In genomic region chr19:15671891-15672579, GRCh38 we compare ENCODE assay signal across 16 cellular contexts. TPM values are rescaled to one million over a fixed set of nuclear protein-coding genes. Genes with fewer than 3 reads are reported as not detected.
DNase-seq lines count a peak whose midpoint lies in the region; ATAC-seq and TF ChIP-seq lines count a peak whose summit lies in the region.
"Had no signal": no experiment of that assay in that cellular context is flagged by ENCODE, and none has a peak within 500 bp of the region (broad histone marks: within the 10 kb centered on the region; RNA-seq: fewer than 3 reads in every experiment).

No MANE protein-coding gene starts in this region.

- H3K9me3 Mint-ChIP-seq in naive thymus-derived CD8-positive, alpha-beta T cell = no peaks in the 10 kb centered on the region
- H3K9me3 Mint-ChIP-seq in T-helper 2 cell treated with Interferon-gamma antibody and Interleukin-4, amounts not matched to agents 5 μg/mL and 100 μg/mL, for 36 hours = peaks cover 4% of the 10 kb centered on the region

- H3K9me3 ChIP-seq in left ventricle myocardium inferior (replicated peaks) (no peaks in the 10 kb centered on the region), colonic mucosa (no peaks in the 10 kb centered on the region), uterus (no peaks in the 10 kb centered on the region)
- H3K9me3 ChIP-seq: Caco-2 had no signal

- DNase-seq in left ventricle myocardium inferior (no peak), left cardiac atrium (no peak), colonic mucosa (no peak), uterus (no peak), ACHN (no peak)
- no peak for DNase-seq in naive thymus-derived CD8-positive, alpha-beta T cell
- no peak for DNase-seq in T-helper 2 cell treated with Interferon-gamma antibody and Interleukin-4, amounts not matched to agents 5 μg/mL and 100 μg/mL, for 36 hours (ENCODE audit: low spot score)
- DNase-seq: activated gamma-delta T cell, Caco-2, mesendoderm, NCI-H1436 treated with DMSO at 0.1 percent for 48 hours, NCI-H2227 treated with DMSO at 0.1 percent for 48 hours had no signal

- intact Hi-C loops in left ventricle myocardium inferior (cut with micrococcal nuclease) = no loop called here
- intact Hi-C loops in left cardiac atrium (cut with DNase I) = no loop called here
- intact Hi-C loops in colonic mucosa (cut with DNase I) = no loop called here
- intact Hi-C loops in uterus (cut with DNase I; ENCODE audit: low total_unique reads) = no loop called here

- H3K36me3 ChIP-seq in left ventricle myocardium inferior (no peaks in the 10 kb centered on the region), colonic mucosa (no peaks in the 10 kb centered on the region), uterus (no peaks in the 10 kb centered on the region)

- peak overlapping the region; percentile 60 to 71 for H3K9ac ChIP-seq in colonic mucosa (ENCODE audit: low read depth in 2 of 2, low read length in 2 of 2)

- TF ChIP-seq CTCF in left ventricle myocardium inferior (IDR thresholded peaks at IDR 0.05; ENCODE audit: borderline replicate concordance) (no peak), colonic mucosa (IDR thresholded peaks at IDR 0.05) (no peak), uterus (IDR thresholded peaks at IDR 0.05) (no peak)

- POLR2A ChIA-PET in naive thymus-derived CD8-positive, alpha-beta T cell (lab: Charles Lee) = interaction anchor here (0.7 kb wide), 1 partner anchor 165 kb away, joined by 3 read pairs; no protein-coding TSS in a partner anchor

- H3K27ac ChIP-seq in left ventricle myocardium inferior (replicated peaks) (peak overlapping the region; percentile 87), colonic mucosa (peak overlapping the region; percentile 81), uterus (peak overlapping the region; percentile 72 to 80)

- H3K4me1 Mint-ChIP-seq in naive thymus-derived CD8-positive, alpha-beta T cell = peaks cover 19 to 39% (median 25%) of the 10 kb centered on the region in 4 donors
- no peaks in the 10 kb centered on the region for H3K4me1 Mint-ChIP-seq in T-helper 2 cell treated with Interferon-gamma antibody and Interleukin-4, amounts not matched to agents 5 μg/mL and 100 μg/mL, for 36 hours (ENCODE audit: low read depth)

- H3K4me1 ChIP-seq in left ventricle myocardium inferior (peaks cover 12% of the 10 kb centered on the region), colonic mucosa (peaks cover 3% of the 10 kb centered on the region), uterus (peaks cover 0 to 5% of the 10 kb centered on the region in 2 donors)
- H3K4me1 ChIP-seq: Caco-2 had no signal

- peaks cover 0 to 4% (median 0%) of the 10 kb centered on the region in 5 donors for H3K27me3 Mint-ChIP-seq in naive thymus-derived CD8-positive, alpha-beta T cell
- no peaks in the 10 kb centered on the region for H3K27me3 Mint-ChIP-seq in T-helper 2 cell treated with Interferon-gamma antibody and Interleukin-4, amounts not matched to agents 5 μg/mL and 100 μg/mL, for 36 hours (ENCODE audit: low read depth)

- peak overlapping the region in 9 of 10 donors; percentile 46 to 91 (median 71) for H3K27ac Mint-ChIP-seq in naive thymus-derived CD8-positive, alpha-beta T cell
- H3K27ac Mint-ChIP-seq in T-helper 2 cell treated with Interferon-gamma antibody and Interleukin-4, amounts not matched to agents 5 μg/mL and 100 μg/mL, for 36 hours = no peak overlapping the region

- H3K4me3 ChIP-seq in left ventricle myocardium inferior = peak overlapping the region; percentile 52
- H3K4me3 ChIP-seq in colonic mucosa = no peak overlapping the region
- H3K4me3 ChIP-seq in uterus = no peak overlapping the region

- ATAC-seq in left cardiac atrium = no peak
- no peak for ATAC-seq in naive thymus-derived CD8-positive, alpha-beta T cell
- ATAC-seq in HG03095 (IDR thresholded peaks at IDR 0.05; ENCODE audit: unreplicated experiment) = no peak

- TF ChIP-seq POLR2A in uterus (IDR thresholded peaks at IDR 0.05) = no peak

- no peaks in the 10 kb centered on the region for H3K36me3 Mint-ChIP-seq in naive thymus-derived CD8-positive, alpha-beta T cell
- no peaks in the 10 kb centered on the region for H3K36me3 Mint-ChIP-seq in T-helper 2 cell treated with Interferon-gamma antibody and Interleukin-4, amounts not matched to agents 5 μg/mL and 100 μg/mL, for 36 hours (ENCODE audit: low read depth)

- in situ Hi-C loops in ACHN (cut with HindIII; ENCODE audit: low pct_ligation_motif_present, low pct_unique_long_range_greater_than_20kb, low sequenced_read_pairs) = no loop called here

- H3K27me3 ChIP-seq in left ventricle myocardium inferior (ENCODE audit: low read depth) (peaks cover 15% of the 10 kb centered on the region), colonic mucosa (no peaks in the 10 kb centered on the region), uterus (no peaks in the 10 kb centered on the region)

- peak overlapping the region in 1 of 10 donors; percentile 51 for H3K4me3 Mint-ChIP-seq in naive thymus-derived CD8-positive, alpha-beta T cell
- H3K4me3 Mint-ChIP-seq in T-helper 2 cell treated with Interferon-gamma antibody and Interleukin-4, amounts not matched to agents 5 μg/mL and 100 μg/mL, for 36 hours = no peak overlapping the region

RNA-seq across cellular contexts. Expression of gene CYP4F12, which starts 0.9 kb away (rescaled TPM):
- 3.3 TPM for total RNA-seq in left ventricle myocardium inferior
- total RNA-seq in left cardiac atrium = 1 to 10 TPM; 2.2 to 5.7 TPM
- total RNA-seq in colonic mucosa = 10 to 100 TPM; 82.1 to 87.0 TPM
- total RNA-seq in naive thymus-derived CD8-positive, alpha-beta T cell = 1 to 10 TPM; 1.8 to 1.9 TPM
- polyA plus RNA-seq in naive thymus-derived CD8-positive, alpha-beta T cell = not detected
- total RNA-seq in uterus = 10 to 100 TPM; 13.5 to 41.5 (median 26.5) TPM
- total RNA-seq: T-helper 2 cell treated with Interferon-gamma antibody and Interleukin-4, amounts not matched to agents 100 ng/mL and 5 ng/mL, for 36 hours had no signal

RNA-seq across cellular contexts. Expression of gene CYP4F3, which starts 31.3 kb away (rescaled TPM):
- not detected for total RNA-seq in left ventricle myocardium inferior
- under 1 TPM; 0.24 to 0.62 TPM for total RNA-seq in left cardiac atrium
- 1 to 10 TPM; 7.8 to 8.3 TPM for total RNA-seq in colonic mucosa
- not detected for total RNA-seq in naive thymus-derived CD8-positive, alpha-beta T cell
- not detected for polyA plus RNA-seq in naive thymus-derived CD8-positive, alpha-beta T cell
- under 1 TPM in 2 of 4 donors, not detected in 2; 0.41 to 0.70 TPM for total RNA-seq in uterus

RNA-seq across cellular contexts. Expression of gene OR10H2, which starts 55.8 kb away (rescaled TPM):
- total RNA-seq in left ventricle myocardium inferior = not detected
- not detected for total RNA-seq in left cardiac atrium
- not detected for total RNA-seq in colonic mucosa
- not detected for total RNA-seq in naive thymus-derived CD8-positive, alpha-beta T cell
- polyA plus RNA-seq in naive thymus-derived CD8-positive, alpha-beta T cell = not detected
- not detected for total RNA-seq in uterus
- total RNA-seq: Caco-2; H4; T-helper 2 cell treated with Interferon-gamma antibody and Interleukin-4, amounts not matched to agents 100 ng/mL and 5 ng/mL, for 36 hours; ureter had no signal

RNA-seq across cellular contexts. Expression of gene CYP4F8, which starts 57.0 kb away (rescaled TPM):
- total RNA-seq in left ventricle myocardium inferior (not detected), left cardiac atrium (not detected), colonic mucosa (not detected), uterus (1 to 10 TPM in 1 of 4 donors, not detected in 3; 1.5 TPM)
- total RNA-seq in naive thymus-derived CD8-positive, alpha-beta T cell = not detected
- not detected for polyA plus RNA-seq in naive thymus-derived CD8-positive, alpha-beta T cell
- total RNA-seq: Caco-2; H4; T-helper 2 cell treated with Interferon-gamma antibody and Interleukin-4, amounts not matched to agents 100 ng/mL and 5 ng/mL, for 36 hours had no signal
